In the genomic region with DNA sequence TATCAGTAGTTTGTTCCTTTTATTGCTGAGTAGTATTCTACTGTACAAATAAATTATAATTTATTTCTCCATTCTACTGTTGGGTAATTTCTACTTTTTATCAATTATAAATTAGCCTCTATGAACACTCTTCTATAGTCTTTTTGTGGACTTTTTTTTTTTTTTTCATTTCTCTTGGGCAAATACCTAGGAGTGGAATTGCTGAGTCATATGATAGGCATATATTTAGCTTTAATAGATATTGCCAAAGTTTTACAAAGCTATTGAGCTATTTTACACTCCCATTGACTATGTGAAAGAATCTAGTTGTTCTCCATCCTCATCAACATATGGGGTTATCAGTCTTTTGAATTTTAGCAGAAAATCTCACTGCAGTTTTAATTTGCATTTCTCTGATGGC, we compare ENCODE assay signal across 3 cellular contexts.
TF ChIP-seq lines count a peak whose summit lies in the region.

No MANE protein-coding gene starts in this region.

TF ChIP-seq in HepG2, 621 proteins besides CTCF, POLR2A, EP300 and RAD21:
- TF ChIP-seq NFE2L2 (IDR thresholded peaks at IDR 0.05; ENCODE audit: low read length) (0 out of 2 replicates have a peak, but pooled peaks have one; percentile 22), ZNF614 (CRISPR knock-in tag; IDR thresholded peaks at IDR 0.05; ENCODE audit: borderline replicate concordance) (no peak)
TF ChIP-seq in HepG2: peak in this region for 1.

TF ChIP-seq in HEK293, 187 proteins besides CTCF, POLR2A, EP300 and RAD21:
- TF ChIP-seq ZNF140 (tag by site-specific recombination; IDR thresholded peaks at IDR 0.05): peak; percentile 97
- TF ChIP-seq, protein P1, sequence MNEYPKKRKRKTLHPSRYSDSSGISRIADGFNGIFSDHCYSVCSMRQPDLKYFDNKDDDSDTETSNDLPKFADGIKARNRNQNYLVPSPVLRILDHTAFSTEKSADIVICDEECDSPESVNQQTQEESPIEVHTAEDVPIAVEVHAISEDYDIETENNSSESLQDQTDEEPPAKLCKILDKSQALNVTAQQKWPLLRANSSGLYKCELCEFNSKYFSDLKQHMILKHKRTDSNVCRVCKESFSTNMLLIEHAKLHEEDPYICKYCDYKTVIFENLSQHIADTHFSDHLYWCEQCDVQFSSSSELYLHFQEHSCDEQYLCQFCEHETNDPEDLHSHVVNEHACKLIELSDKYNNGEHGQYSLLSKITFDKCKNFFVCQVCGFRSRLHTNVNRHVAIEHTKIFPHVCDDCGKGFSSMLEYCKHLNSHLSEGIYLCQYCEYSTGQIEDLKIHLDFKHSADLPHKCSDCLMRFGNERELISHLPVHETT (tag by site-specific recombination; IDR thresholded peaks at IDR 0.05): no peak
- TF ChIP-seq, protein P2, sequence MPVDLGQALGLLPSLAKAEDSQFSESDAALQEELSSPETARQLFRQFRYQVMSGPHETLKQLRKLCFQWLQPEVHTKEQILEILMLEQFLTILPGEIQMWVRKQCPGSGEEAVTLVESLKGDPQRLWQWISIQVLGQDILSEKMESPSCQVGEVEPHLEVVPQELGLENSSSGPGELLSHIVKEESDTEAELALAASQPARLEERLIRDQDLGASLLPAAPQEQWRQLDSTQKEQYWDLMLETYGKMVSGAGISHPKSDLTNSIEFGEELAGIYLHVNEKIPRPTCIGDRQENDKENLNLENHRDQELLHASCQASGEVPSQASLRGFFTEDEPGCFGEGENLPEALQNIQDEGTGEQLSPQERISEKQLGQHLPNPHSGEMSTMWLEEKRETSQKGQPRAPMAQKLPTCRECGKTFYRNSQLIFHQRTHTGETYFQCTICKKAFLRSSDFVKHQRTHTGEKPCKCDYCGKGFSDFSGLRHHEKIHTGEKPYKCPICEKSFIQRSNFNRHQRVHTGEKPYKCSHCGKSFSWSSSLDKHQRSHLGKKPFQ (tag by site-specific recombination; IDR thresholded peaks at IDR 0.05): no peak

TF ChIP-seq in K562, 482 proteins besides CTCF, POLR2A, EP300 and RAD21:
- TF ChIP-seq C11orf30 (IDR thresholded peaks at IDR 0.05; ENCODE audit: low read depth): peak; percentile 27; the same call in 1 of the 2 replicates
- no peak for TF ChIP-seq ZNF76 (CRISPR knock-in tag; IDR thresholded peaks at IDR 0.05; ENCODE audit: borderline replicate concordance)
- TF ChIP-seq MAFG (tag; conservative IDR thresholded peaks at IDR 0.05): peak; percentile 69
- TF ChIP-seq, protein P3, sequence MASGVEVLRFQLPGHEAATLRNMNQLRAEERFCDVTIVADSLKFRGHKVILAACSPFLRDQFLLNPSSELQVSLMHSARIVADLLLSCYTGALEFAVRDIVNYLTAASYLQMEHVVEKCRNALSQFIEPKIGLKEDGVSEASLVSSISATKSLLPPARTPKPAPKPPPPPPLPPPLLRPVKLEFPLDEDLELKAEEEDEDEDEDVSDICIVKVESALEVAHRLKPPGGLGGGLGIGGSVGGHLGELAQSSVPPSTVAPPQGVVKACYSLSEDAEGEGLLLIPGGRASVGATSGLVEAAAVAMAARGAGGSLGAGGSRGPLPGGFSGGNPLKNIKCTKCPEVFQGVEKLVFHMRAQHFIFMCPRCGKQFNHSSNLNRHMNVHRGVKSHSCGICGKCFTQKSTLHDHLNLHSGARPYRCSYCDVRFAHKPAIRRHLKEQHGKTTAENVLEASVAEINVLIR (CRISPR knock-in tag; IDR thresholded peaks at IDR 0.05): no peak
- TF ChIP-seq ERF (CRISPR knock-in tag; IDR thresholded peaks at IDR 0.05): no peak
- peak; percentile 73 for TF ChIP-seq ZNF316 (IDR thresholded peaks at IDR 0.05)
- peak; percentile 31; the same call in 1 of the 2 replicates for TF ChIP-seq MAFF (IDR thresholded peaks at IDR 0.05; ENCODE audit: low read length)
- TF ChIP-seq ZNF384 (IDR thresholded peaks at IDR 0.05; ENCODE audit: low read depth, low read length): no peak
- TF ChIP-seq ZNF764 (CRISPR knock-in tag; IDR thresholded peaks at IDR 0.05; ENCODE audit: low read depth): no peak
- TF ChIP-seq NFE2 (IDR thresholded peaks at IDR 0.05; ENCODE audit: low read depth): 0 out of 2 replicates have a peak, but pooled peaks have one; percentile 9
